ENCODE assay signal across 9 cellular contexts in the genomic region with DNA sequence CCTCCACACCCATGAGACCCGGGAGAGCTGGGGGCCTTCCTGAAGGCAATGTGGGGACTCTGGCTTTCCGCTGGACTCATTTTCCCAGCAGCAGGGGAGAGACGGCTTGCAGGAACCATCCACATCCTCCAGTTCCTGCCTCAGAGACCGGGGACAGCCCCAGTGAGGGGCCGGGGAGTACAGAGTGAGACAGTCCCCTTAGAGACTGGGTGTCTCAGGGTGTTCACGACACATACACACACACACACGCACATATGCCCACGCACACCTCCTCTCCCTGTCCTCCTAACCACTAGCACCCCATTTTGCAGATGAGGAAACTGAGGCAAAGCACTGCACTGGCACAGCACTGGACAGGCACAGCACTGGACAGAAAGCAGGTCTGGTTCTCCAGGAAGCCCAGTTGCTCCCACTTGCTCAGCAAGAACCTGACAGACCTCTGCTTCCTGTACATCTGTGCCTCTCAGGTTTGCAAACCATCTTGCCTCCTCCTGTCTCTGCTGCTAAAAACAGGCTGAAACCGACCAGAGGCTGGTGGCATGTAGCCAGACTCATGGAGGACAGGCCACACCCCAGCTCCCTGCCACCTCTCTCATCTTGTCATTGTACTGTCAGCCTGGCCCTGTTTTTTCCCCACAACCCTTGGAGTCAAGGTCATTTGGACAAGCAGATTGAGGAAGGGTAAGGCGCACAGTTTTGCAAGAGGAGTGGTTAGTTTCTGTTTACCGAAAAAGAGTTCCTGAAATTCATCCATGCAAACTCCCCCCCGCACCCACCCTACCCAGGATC. TPM values are rescaled to one million over a fixed set of nuclear protein-coding genes. Genes with fewer than 3 reads are reported as not detected.
DNase-seq lines count a peak whose midpoint lies in the region; ATAC-seq and TF ChIP-seq lines count a peak whose summit lies in the region.
"Had no signal": no experiment of that assay in that cellular context is flagged by ENCODE, and none has a peak within 500 bp of the region (broad histone marks: within the 10 kb centered on the region; RNA-seq: fewer than 3 reads in every experiment).

No MANE protein-coding gene starts in this region.

- H3K4me3 Mint-ChIP-seq in naive B cell, result peak overlapping the region; percentile 14 to 90 (median 84)
- H3K4me3 Mint-ChIP-seq in osteocyte (ENCODE audit: unreplicated experiment), result no peak overlapping the region

- DNase-seq in DMS 273 treated with DMSO at 0.1 percent for 48 hours (lab: John Stamatoyannopoulos, UW) (peak; percentile 47), HuH-7.5 (ENCODE audit: low spot score) (peak; percentile 45), T-helper 9 cell (peak; percentile 58), naive B cell (peak; percentile 52), osteocyte (ENCODE audit: extremely low spot score, unreplicated experiment) (no peak), HuH-7 (ENCODE audit: low spot score) (no peak)

- TF ChIP-seq CTCF in osteocyte (IDR thresholded peaks at IDR 0.05), result no peak

- ATAC-seq in GM21360 (IDR thresholded peaks at IDR 0.05; ENCODE audit: unreplicated experiment) (peak; percentile 54), naive B cell (ENCODE audit: low read depth in 2 of 2) (peak; percentile 69 to 74)

- H3K27me3 Mint-ChIP-seq in naive B cell (peaks cover 0 to 14% (median 2%) of the 10 kb centered on the region in 3 donors), osteocyte (ENCODE audit: unreplicated experiment) (peaks cover 9% of the 10 kb centered on the region)

- H3K36me3 Mint-ChIP-seq in naive B cell, result no peaks in the 10 kb centered on the region
- H3K36me3 Mint-ChIP-seq in osteocyte (ENCODE audit: unreplicated experiment), result no peaks in the 10 kb centered on the region

- H3K4me1 Mint-ChIP-seq in naive B cell, result peaks cover 40 to 54% (median 42%) of the 10 kb centered on the region in 3 donors
- peaks cover 5% of the 10 kb centered on the region for H3K4me1 Mint-ChIP-seq in osteocyte (ENCODE audit: unreplicated experiment)

- H3K9me3 Mint-ChIP-seq in naive B cell (no peaks in the 10 kb centered on the region), osteocyte (ENCODE audit: unreplicated experiment) (no peaks in the 10 kb centered on the region)

- H3K27ac ChIP-seq in cingulate gyrus (ENCODE audit: low read depth, low read length), result peak overlapping the region; percentile 61

- peak overlapping the region; percentile 29 to 97 (median 90) for H3K27ac Mint-ChIP-seq in naive B cell
- no peak overlapping the region for H3K27ac Mint-ChIP-seq in osteocyte (ENCODE audit: unreplicated experiment)

RNA-seq across cellular contexts. Expression of a gene that starts 8.0 kb away (rescaled TPM):
- not detected for polyA plus RNA-seq in naive B cell (ENCODE audit: low read depth in 6 of 6)
- not detected in 2 replicates for total RNA-seq in osteocyte
- total RNA-seq: HT1080 had no signal

RNA-seq across cellular contexts. Expression of a gene that starts 45.7 kb away (rescaled TPM):
- 10 to 100 TPM; 59.8 to 84.3 (median 64.0) TPM for polyA plus RNA-seq in naive B cell (ENCODE audit: low read depth in 6 of 6)
- 0.16 and 0.75 TPM in 2 replicates for total RNA-seq in osteocyte

Comparison
In these comparisons a context has a peak if more than half of its experiments do, and no peak if none do; other contexts are left out.
1. DNase-seq: peak in DMS 273 treated with DMSO at 0.1 percent for 48 hours (single experiment), HuH-7.5 (single experiment), T-helper 9 cell (single experiment) and naive B cell (single experiment); none in osteocyte (single experiment) and HuH-7 (single experiment).